ENCODE assay signal across 2 cellular contexts in the genomic region with DNA sequence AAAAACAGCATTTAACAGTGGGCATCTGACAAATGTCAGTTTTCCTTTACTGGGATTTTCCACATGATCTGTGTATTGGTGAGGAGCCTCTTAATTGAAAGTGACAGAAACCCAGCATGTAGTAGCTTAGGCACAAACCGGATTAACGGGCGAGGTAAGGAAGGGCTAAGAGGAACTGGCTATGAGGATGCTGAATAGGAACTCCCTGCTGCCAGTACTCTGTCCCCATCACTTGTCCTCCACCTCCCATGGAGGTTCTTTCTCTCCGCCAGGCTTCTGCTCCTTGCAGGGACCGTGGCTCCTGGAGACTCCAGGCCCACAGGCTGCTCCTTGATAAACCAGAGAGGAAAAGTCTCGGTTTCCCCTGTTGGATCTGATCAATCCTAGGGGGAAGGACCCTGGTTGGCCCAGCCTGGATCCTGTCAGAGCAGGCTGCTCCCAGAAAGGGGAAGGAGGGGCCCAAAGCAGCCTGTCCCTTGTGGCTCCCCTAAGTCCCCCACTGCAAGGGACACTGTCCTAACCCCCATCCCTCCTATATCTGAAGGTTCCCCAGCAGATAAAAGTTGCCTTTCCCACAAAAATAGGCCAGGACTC.
TF ChIP-seq lines count a peak whose summit lies in the region.

No MANE protein-coding gene starts in this region.

TF ChIP-seq in A549, 52 proteins besides CTCF, POLR2A, EP300 and RAD21 (continued from another document):
- no peak for TF ChIP-seq POLR2AphosphoS2 (conservative IDR thresholded peaks at IDR 0.05; ENCODE audit: low read length)
- no peak for TF ChIP-seq BHLHE40 (IDR thresholded peaks at IDR 0.05; ENCODE audit: low read depth, low read length)
- no peak for TF ChIP-seq HOXB13 (CRISPR knock-in tag; IDR thresholded peaks at IDR 0.05; ENCODE audit: low read depth)
- TF ChIP-seq, protein P1, sequence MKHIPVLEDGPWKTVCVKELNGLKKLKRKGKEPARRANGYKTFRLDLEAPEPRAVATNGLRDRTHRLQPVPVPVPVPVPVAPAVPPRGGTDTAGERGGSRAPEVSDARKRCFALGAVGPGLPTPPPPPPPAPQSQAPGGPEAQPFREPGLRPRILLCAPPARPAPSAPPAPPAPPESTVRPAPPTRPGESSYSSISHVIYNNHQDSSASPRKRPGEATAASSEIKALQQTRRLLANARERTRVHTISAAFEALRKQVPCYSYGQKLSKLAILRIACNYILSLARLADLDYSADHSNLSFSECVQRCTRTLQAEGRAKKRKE (CRISPR knock-in tag; IDR thresholded peaks at IDR 0.05; ENCODE audit: low read depth) = no peak
- TF ChIP-seq, protein P2, sequence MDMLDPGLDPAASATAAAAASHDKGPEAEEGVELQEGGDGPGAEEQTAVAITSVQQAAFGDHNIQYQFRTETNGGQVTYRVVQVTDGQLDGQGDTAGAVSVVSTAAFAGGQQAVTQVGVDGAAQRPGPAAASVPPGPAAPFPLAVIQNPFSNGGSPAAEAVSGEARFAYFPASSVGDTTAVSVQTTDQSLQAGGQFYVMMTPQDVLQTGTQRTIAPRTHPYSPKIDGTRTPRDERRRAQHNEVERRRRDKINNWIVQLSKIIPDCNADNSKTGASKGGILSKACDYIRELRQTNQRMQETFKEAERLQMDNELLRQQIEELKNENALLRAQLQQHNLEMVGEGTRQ (IDR thresholded peaks at IDR 0.05) = no peak
- TF ChIP-seq NFE2L2 (conservative IDR thresholded peaks at IDR 0.05; ENCODE audit: low read length) = no peak
- no peak for TF ChIP-seq JUN (IDR thresholded peaks at IDR 0.05)
- TF ChIP-seq, protein P3, sequence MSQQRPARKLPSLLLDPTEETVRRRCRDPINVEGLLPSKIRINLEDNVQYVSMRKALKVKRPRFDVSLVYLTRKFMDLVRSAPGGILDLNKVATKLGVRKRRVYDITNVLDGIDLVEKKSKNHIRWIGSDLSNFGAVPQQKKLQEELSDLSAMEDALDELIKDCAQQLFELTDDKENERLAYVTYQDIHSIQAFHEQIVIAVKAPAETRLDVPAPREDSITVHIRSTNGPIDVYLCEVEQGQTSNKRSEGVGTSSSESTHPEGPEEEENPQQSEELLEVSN (IDR thresholded peaks at IDR 0.05; ENCODE audit: borderline replicate concordance, low read depth) = no peak
- TF ChIP-seq, protein P4, sequence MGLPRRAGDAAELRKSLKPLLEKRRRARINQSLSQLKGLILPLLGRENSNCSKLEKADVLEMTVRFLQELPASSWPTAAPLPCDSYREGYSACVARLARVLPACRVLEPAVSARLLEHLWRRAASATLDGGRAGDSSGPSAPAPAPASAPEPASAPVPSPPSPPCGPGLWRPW (IDR thresholded peaks at IDR 0.05) = no peak

TF ChIP-seq in IMR-90, 13 proteins besides CTCF, POLR2A, EP300 and RAD21:
- TF ChIP-seq, protein P5, sequence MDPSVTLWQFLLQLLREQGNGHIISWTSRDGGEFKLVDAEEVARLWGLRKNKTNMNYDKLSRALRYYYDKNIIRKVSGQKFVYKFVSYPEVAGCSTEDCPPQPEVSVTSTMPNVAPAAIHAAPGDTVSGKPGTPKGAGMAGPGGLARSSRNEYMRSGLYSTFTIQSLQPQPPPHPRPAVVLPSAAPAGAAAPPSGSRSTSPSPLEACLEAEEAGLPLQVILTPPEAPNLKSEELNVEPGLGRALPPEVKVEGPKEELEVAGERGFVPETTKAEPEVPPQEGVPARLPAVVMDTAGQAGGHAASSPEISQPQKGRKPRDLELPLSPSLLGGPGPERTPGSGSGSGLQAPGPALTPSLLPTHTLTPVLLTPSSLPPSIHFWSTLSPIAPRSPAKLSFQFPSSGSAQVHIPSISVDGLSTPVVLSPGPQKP (IDR thresholded peaks at IDR 0.05; ENCODE audit: borderline replicate concordance, low read depth, low read length) = no peak
- TF ChIP-seq, protein P2 (IDR thresholded peaks at IDR 0.05; ENCODE audit: low read depth, low read length) = no peak
- no peak for TF ChIP-seq CEBPB (IDR thresholded peaks at IDR 0.05; ENCODE audit: low read depth, low read length)
- TF ChIP-seq MAFK (IDR thresholded peaks at IDR 0.05; ENCODE audit: low read depth, low read length) = no peak
- no peak for TF ChIP-seq SMC3 (IDR thresholded peaks at IDR 0.05; ENCODE audit: low read depth, low read length)
- no peak for TF ChIP-seq FOS (IDR thresholded peaks at IDR 0.05; ENCODE audit: low read depth, low read length)
- no peak for TF ChIP-seq MAZ (IDR thresholded peaks at IDR 0.05; ENCODE audit: borderline replicate concordance, low read depth, low read length)
- TF ChIP-seq RCOR1 (IDR thresholded peaks at IDR 0.05; ENCODE audit: insufficient replicate concordance, low read length) = no peak
- TF ChIP-seq BHLHE40 (IDR thresholded peaks at IDR 0.05; ENCODE audit: low read depth, low read length) = no peak
- no peak for TF ChIP-seq MXI1 (IDR thresholded peaks at IDR 0.05; ENCODE audit: borderline replicate concordance, low read depth, low read length)
- no peak for TF ChIP-seq RFX5 (IDR thresholded peaks at IDR 0.05; ENCODE audit: low read depth, low read length)
- no peak for TF ChIP-seq CHD1 (IDR thresholded peaks at IDR 0.05; ENCODE audit: low read depth, low read length)
- no peak for TF ChIP-seq NFE2L2 (IDR thresholded peaks at IDR 0.05; ENCODE audit: low read depth, low read length)
